16 cellular contexts compared by ENCODE assay signal in the genomic region with DNA sequence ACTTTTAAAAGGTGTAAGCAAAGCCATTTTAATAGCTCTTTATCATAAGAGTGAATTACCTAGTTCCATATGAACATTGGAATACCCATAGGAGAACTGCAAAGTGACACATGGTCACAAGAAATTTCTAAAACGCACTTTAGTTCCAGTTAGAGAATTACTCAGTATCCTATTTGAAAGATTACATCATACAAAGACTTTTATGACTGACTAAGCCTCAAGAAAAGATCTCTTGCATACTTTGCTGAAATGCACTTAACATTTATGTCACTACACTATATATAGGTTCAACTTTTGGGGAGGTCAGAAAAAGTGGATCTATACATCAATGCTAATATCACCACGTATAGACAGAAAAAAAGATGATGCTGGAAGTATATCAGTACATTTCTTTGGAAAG. TPM values are rescaled to one million over a fixed set of nuclear protein-coding genes. Genes with fewer than 3 reads are reported as not detected.
DNase-seq lines count a peak whose midpoint lies in the region; ATAC-seq, FAIRE-seq and TF ChIP-seq lines count a peak whose summit lies in the region.
"Had no signal": no experiment of that assay in that cellular context is flagged by ENCODE, and none has a peak within 500 bp of the region (broad histone marks: within the 10 kb centered on the region; RNA-seq: fewer than 3 reads in every experiment).

No MANE protein-coding gene starts in this region.

- H3K9me3 ChIP-seq in A673 (ENCODE audit: low read depth, low read length, poor library complexity, severe bottlenecking) (no peaks in the 10 kb centered on the region), HepG2 (ENCODE audit: low read length) (no peaks in the 10 kb centered on the region), esophagus squamous epithelium (no peaks in the 10 kb centered on the region), colonic mucosa (no peaks in the 10 kb centered on the region)
- H3K9me3 ChIP-seq: ascending aorta, spleen had no signal

- H3K27ac Mint-ChIP-seq in HFFc6 (peak overlapping the region; percentile 43; the same call in 1 of the 2 replicates), brain (peak overlapping the region in 3 of 5 experiments; percentile 42 to 93 (median 67))
- H3K27ac Mint-ChIP-seq in activated CD4-positive, alpha-beta T cell treated with anti-CD3 and anti-CD28 coated beads, Interleukin-2, amount 10 ng/mL, durations not matched to agents 7 days and 5 days: no peak overlapping the region
- H3K27ac Mint-ChIP-seq: CD4-positive, CD25-positive, alpha-beta regulatory T cell had no signal

- TF ChIP-seq POLR2A in HepG2 (IDR thresholded peaks at IDR 0.05; ENCODE audit: insufficient read depth in 1 of 2, low read depth in 2 of 2, low read length in 2 of 2): no peak
- no peak for TF ChIP-seq POLR2A in esophagus squamous epithelium (IDR thresholded peaks at IDR 0.05)

- ATAC-seq in HepG2 (no peak), GM21526 (IDR thresholded peaks at IDR 0.05; ENCODE audit: low FRiP score, unreplicated experiment) (no peak)

- no peak for TF ChIP-seq CTCF in A673 (conservative IDR thresholded peaks at IDR 0.05; ENCODE audit: low read depth, low read length)
- no peak for TF ChIP-seq CTCF in HFFc6 (IDR thresholded peaks at IDR 0.05)
- no peak for TF ChIP-seq CTCF in brain (conservative IDR thresholded peaks at IDR 0.05)
- TF ChIP-seq CTCF in HepG2 (CRISPR knock-in tag; IDR thresholded peaks at IDR 0.05): no peak
- TF ChIP-seq CTCF in esophagus squamous epithelium (IDR thresholded peaks at IDR 0.05): no peak
- TF ChIP-seq CTCF in colonic mucosa (IDR thresholded peaks at IDR 0.05): no peak

- H3K27ac ChIP-seq in A673 (ENCODE audit: low read depth, low read length, poor library complexity, severe bottlenecking) (no peak overlapping the region), HepG2 (ENCODE audit: extremely low read length, insufficient read depth, low read length) (no peak overlapping the region), esophagus squamous epithelium (no peak overlapping the region), colonic mucosa (no peak overlapping the region)
- H3K27ac ChIP-seq: ascending aorta, spleen had no signal

- H3K4me1 ChIP-seq in A673 (ENCODE audit: insufficient read depth, low read length, poor library complexity, severe bottlenecking) (peaks cover 6% of the 10 kb centered on the region), HepG2 (ENCODE audit: insufficient read depth, low read length) (no peaks in the 10 kb centered on the region), esophagus squamous epithelium (peaks cover 0 to 13% (median 0%) of the 10 kb centered on the region in 3 donors), colonic mucosa (no peaks in the 10 kb centered on the region)
- H3K4me1 ChIP-seq: ascending aorta had no signal

- intact Hi-C loops in A673 (cut with micrococcal nuclease; ENCODE audit: unreplicated experiment): loop anchor here (5.0 to 10.0 kb wide), 3 partner anchors 238 to 606 kb away; no protein-coding TSS in a partner anchor
- intact Hi-C loops in HepG2 (cut with micrococcal nuclease; ENCODE audit: unreplicated experiment): loop anchor here (5.0 kb wide), 1 partner anchor 606 kb away; no protein-coding TSS in a partner anchor
- intact Hi-C loops in esophagus squamous epithelium (cut with DNase I): no loop called here
- intact Hi-C loops in colonic mucosa (cut with DNase I): no loop called here

- in situ Hi-C loops in HepG2 (cut with HindIII; ENCODE audit: extremely low pct_ligation_motif_present, low pct_unique_long_range_greater_than_20kb): no loop called here

- no peak overlapping the region for H3K9ac ChIP-seq in HepG2 (ENCODE audit: insufficient read depth, low read depth, low read length)
- H3K9ac ChIP-seq in colonic mucosa (ENCODE audit: low read depth in 2 of 2, low read length in 2 of 2): no peak overlapping the region

- peaks cover 26% of the 10 kb centered on the region for H3K4me1 Mint-ChIP-seq in HFFc6 (ENCODE audit: low read depth)
- H3K4me1 Mint-ChIP-seq in brain: peaks cover 66% of the 10 kb centered on the region
- H3K4me1 Mint-ChIP-seq in activated CD4-positive, alpha-beta T cell treated with anti-CD3 and anti-CD28 coated beads, Interleukin-2, amount 10 ng/mL, durations not matched to agents 7 days and 5 days: peaks cover 3% of the 10 kb centered on the region
- H3K4me1 Mint-ChIP-seq: CD4-positive, CD25-positive, alpha-beta regulatory T cell had no signal

- no peaks in the 10 kb centered on the region for H3K36me3 Mint-ChIP-seq in HFFc6 (ENCODE audit: low read depth)
- peaks cover 17% of the 10 kb centered on the region for H3K36me3 Mint-ChIP-seq in brain
- no peaks in the 10 kb centered on the region for H3K36me3 Mint-ChIP-seq in activated CD4-positive, alpha-beta T cell treated with anti-CD3 and anti-CD28 coated beads, Interleukin-2, amount 10 ng/mL, durations not matched to agents 7 days and 5 days (ENCODE audit: low read depth)
- H3K36me3 Mint-ChIP-seq: CD4-positive, CD25-positive, alpha-beta regulatory T cell had no signal

- WGBS in HepG2 (ENCODE audit: low lambda C conversion rate): 0% methylated on average over 2 of the region's 2 CpGs
- 47 to 55% methylated on average over 2 of the region's 2 CpGs for WGBS in esophagus squamous epithelium, 2 donors

- H3K79me2 ChIP-seq in HepG2 (ENCODE audit: insufficient read depth, low read length): no peaks in the 10 kb centered on the region

- H3K4me3 ChIP-seq in A673 (ENCODE audit: low read depth, low read length, poor library complexity, severe bottlenecking) (no peak overlapping the region), HepG2 (replicated peaks in 1 of 3; ENCODE audit: insufficient read depth in 1 of 3, low read depth in 2 of 3, low read length in 3 of 3) (no peak overlapping the region), esophagus squamous epithelium (no peak overlapping the region), colonic mucosa (no peak overlapping the region)
- H3K4me3 ChIP-seq: spleen had no signal

- BruUV-seq in A673 (replicated peaks; lab: Mats Ljungman, UMichigan) (no TSS peak), HepG2 (replicated peaks; lab: Mats Ljungman, UMichigan) (no TSS peak)

- no peak overlapping the region for H3K4me2 ChIP-seq in HepG2 (ENCODE audit: low read depth, low read length)

- no peaks in the 10 kb centered on the region for H3K36me3 ChIP-seq in A673 (ENCODE audit: insufficient read depth, low read length, poor library complexity, severe bottlenecking)
- H3K36me3 ChIP-seq in HepG2 (replicated peaks in 1 of 2; ENCODE audit: control insufficient read depth in 1 of 2, insufficient read depth in 2 of 2, low read length in 2 of 2): no peaks in the 10 kb centered on the region
- H3K36me3 ChIP-seq in esophagus squamous epithelium: no peaks in the 10 kb centered on the region
- H3K36me3 ChIP-seq in colonic mucosa: no peaks in the 10 kb centered on the region
- H3K36me3 ChIP-seq: ascending aorta, spleen had no signal

- FAIRE-seq in HepG2 (lab: Jason Lieb, UNC): no peak

- TF ChIP-seq EP300 in HepG2 (IDR thresholded peaks at IDR 0.05; ENCODE audit: low read depth in 2 of 2, low read length in 2 of 2) (no peak), HepG2 (CRISPR knock-in tag; IDR thresholded peaks at IDR 0.05; ENCODE audit: borderline replicate concordance) (no peak)

- POLR2A ChIA-PET in A673 (lab: Charles Lee; ENCODE audit: low non-redundant PET) (no interaction called here), HepG2 (lab: Yijun Ruan, JAX) (no interaction called here)
- POLR2A ChIA-PET in activated CD4-positive, alpha-beta T cell treated with anti-CD3 and anti-CD28 coated beads, Interleukin-2, amount 10 ng/mL, durations not matched to agents 7 days and 5 days (lab: Charles Lee): no interaction called here

- DNase-seq in A673 (ENCODE audit: low spot score) (peak; percentile 11), HFFc6 (peak; percentile 21), HepG2 (ENCODE audit: low spot score) (no peak), esophagus squamous epithelium (lab: John Stamatoyannopoulos, UW) (no peak), colonic mucosa (no peak)
- no peak for DNase-seq in activated CD4-positive, alpha-beta T cell treated with anti-CD3 and anti-CD28 coated beads, Interleukin-2, amount 10 ng/mL, durations not matched to agents 7 days and 5 days
- DNase-seq: activated CD8-positive, alpha-beta memory T cell treated with anti-CD3 and anti-CD28 coated beads, Interleukin-2, amount 50 U/mL, for 4 hours; CD4-positive, CD25-positive, alpha-beta regulatory T cell; midbrain; MM.1S; spleen; stimulated activated CD8-positive, alpha-beta memory T cell treated with anti-CD3 and anti-CD28 coated beads, Interleukin-4, amount 100 ng/mL, for 48 hours; T-helper 9 cell had no signal

- no peaks in the 10 kb centered on the region for H3K9me3 Mint-ChIP-seq in HFFc6
- H3K9me3 Mint-ChIP-seq in brain: no peaks in the 10 kb centered on the region
- H3K9me3 Mint-ChIP-seq in activated CD4-positive, alpha-beta T cell treated with anti-CD3 and anti-CD28 coated beads, Interleukin-2, amount 10 ng/mL, durations not matched to agents 7 days and 5 days: no peaks in the 10 kb centered on the region

- CTCF ChIA-PET in A673 (lab: Charles Lee): no interaction called here
- CTCF ChIA-PET in HepG2 (lab: Yijun Ruan, JAX; ENCODE audit: low intra/inter-chr PET ratio, low total read pairs): no interaction called here
- CTCF ChIA-PET in activated CD4-positive, alpha-beta T cell treated with anti-CD3 and anti-CD28 coated beads, Interleukin-2, amount 10 ng/mL, durations not matched to agents 7 days and 5 days (lab: Charles Lee): no interaction called here

- H3K27me3 Mint-ChIP-seq in HFFc6 (ENCODE audit: insufficient read depth) (no peaks in the 10 kb centered on the region), brain (no peaks in the 10 kb centered on the region)
- H3K27me3 Mint-ChIP-seq in activated CD4-positive, alpha-beta T cell treated with anti-CD3 and anti-CD28 coated beads, Interleukin-2, amount 10 ng/mL, durations not matched to agents 7 days and 5 days: peaks cover 10% of the 10 kb centered on the region
- H3K27me3 Mint-ChIP-seq: CD4-positive, CD25-positive, alpha-beta regulatory T cell had no signal

- no peaks in the 10 kb centered on the region for H4K20me1 ChIP-seq in HepG2 (ENCODE audit: insufficient read depth, low read length)

- H2AFZ ChIP-seq in HepG2 (ENCODE audit: low read length): no peak overlapping the region

- TF ChIP-seq RAD21 in HepG2 (CRISPR knock-in tag; IDR thresholded peaks at IDR 0.05): no peak

- H3K27me3 ChIP-seq in A673 (replicated peaks; ENCODE audit: insufficient read depth, low read depth, low read length, poor library complexity) (no peaks in the 10 kb centered on the region), HepG2 (ENCODE audit: control insufficient read depth in 1 of 2, insufficient read depth in 2 of 2, low read length in 2 of 2) (peaks cover 1 to 16% of the 10 kb centered on the region in 2 experiments; a peak in 2 of 5 replicates), esophagus squamous epithelium (peaks cover 0 to 24% (median 0%) of the 10 kb centered on the region in 4 donors), colonic mucosa (no peaks in the 10 kb centered on the region)
- H3K27me3 ChIP-seq: ascending aorta had no signal

- H3K4me3 Mint-ChIP-seq in HFFc6: no peak overlapping the region; the same call in 1 of the 2 replicates
- peak overlapping the region; percentile 77 to 82 (median 80) for H3K4me3 Mint-ChIP-seq in brain
- no peak overlapping the region for H3K4me3 Mint-ChIP-seq in activated CD4-positive, alpha-beta T cell treated with anti-CD3 and anti-CD28 coated beads, Interleukin-2, amount 10 ng/mL, durations not matched to agents 7 days and 5 days
- H3K4me3 Mint-ChIP-seq: CD4-positive, CD25-positive, alpha-beta regulatory T cell had no signal

RNA-seq across cellular contexts. Expression of gene PCDH9, which starts 7.1 kb away (rescaled TPM):
- total RNA-seq in A673 (2021): 5.8 TPM in 2 replicates
- total RNA-seq in HFFc6 (2021; fragmentation: NEBNext Ultra II Directional; extraction: Animal tissue kit (Norgen Biotek cat#: 25700)): 1 to 10 TPM; 2.0 to 6.7 (median 2.6) TPM
- polyA plus RNA-seq in brain (ENCODE audit: insufficient read depth, low read depth, low replicate concordance): 9.9 TPM
- 0.09 and 0.11 TPM in 2 replicates for total RNA-seq in HepG2 (2016; rRNA removed; fragmentation: Illumina TruSeq; extraction: Trizol)
- total RNA-seq in HepG2 (2016; cell fraction: cytosol; rRNA removed; fragmentation: Illumina TruSeq; extraction: Trizol; ENCODE audit: low read depth): 0.09 and 0.10 TPM in 2 replicates
- 0.04 and 0.11 TPM in 2 replicates for total RNA-seq in HepG2 (2016; cell fraction: insoluble cytoplasmic fraction; rRNA removed; fragmentation: Illumina TruSeq; extraction: Trizol)
- total RNA-seq in HepG2 (2016; cell fraction: membrane; rRNA removed; fragmentation: Illumina TruSeq; extraction: Trizol): 0.03 TPM in 2 replicates
- 0.19 and 0.31 TPM in 2 replicates for total RNA-seq in HepG2 (2016; cell fraction: nucleus; rRNA removed; fragmentation: Illumina TruSeq; extraction: Trizol)
- polyA plus RNA-seq in HepG2 (2011; rRNA removed): 0.01 TPM in 1 of 2 replicates, not detected in the other
- polyA plus RNA-seq in HepG2 (2011; cell fraction: cytosol; rRNA removed): 0.01 TPM in 1 of 2 replicates, not detected in the other
- polyA plus RNA-seq in HepG2 (2011; cell fraction: nucleus; rRNA removed): not detected in 2 replicates
- not detected in 2 replicates for polyA plus RNA-seq in HepG2 (2012)
- under 0.01 and 0.01 TPM in 2 replicates for polyA plus RNA-seq in HepG2 (2016; cell fraction: cytosol; fragmentation: Illumina TruSeq; extraction: Trizol; ENCODE audit: low read depth)
- not detected in 2 replicates for polyA plus RNA-seq in HepG2 (2016; cell fraction: insoluble cytoplasmic fraction; fragmentation: Illumina TruSeq; extraction: Trizol; ENCODE audit: low read depth)
- not detected in 2 replicates for polyA plus RNA-seq in HepG2 (2016; cell fraction: membrane; fragmentation: Illumina TruSeq; extraction: Trizol; ENCODE audit: low read depth)
- 0.03 and 0.15 TPM in 2 replicates for polyA plus RNA-seq in HepG2 (2016; cell fraction: nucleus; fragmentation: Illumina TruSeq; extraction: Trizol; ENCODE audit: insufficient read depth, low read depth)
- 4.1 TPM in 1 of 2 replicates, not detected in the other for polyA minus RNA-seq in HepG2 (2011; rRNA and poly(A)+ RNA removed; ENCODE audit: low replicate concordance)
- polyA minus RNA-seq in HepG2 (2011; cell fraction: cytosol; rRNA and poly(A)+ RNA removed): not detected in 2 replicates
- polyA minus RNA-seq in HepG2 (2011; cell fraction: nucleus; rRNA and poly(A)+ RNA removed): under 0.01 and 0.12 TPM in 2 replicates
- 1 to 10 TPM in 1 of 4 donors, under 1 TPM in 3; 0.04 to 1.9 (median 0.45) TPM for total RNA-seq in esophagus squamous epithelium
- 1 to 10 TPM in 1 of 2 donors, under 1 TPM in 1; 0.44 to 1.0 TPM for total RNA-seq in colonic mucosa
- under 1 TPM; 0.25 to 0.30 TPM for total RNA-seq in activated CD4-positive, alpha-beta T cell treated with anti-CD3 and anti-CD28 coated beads, Interleukin-2, amount 10 ng/mL, durations not matched to agents 7 days and 5 days

Comparison
In these comparisons a context has a peak if more than half of its experiments do, and no peak if none do; other contexts are left out.
1. DNase-seq: peak in A673 (single experiment) and HFFc6 (single experiment); none in HepG2 (single experiment), esophagus squamous epithelium (single experiment), colonic mucosa (single experiment) and activated CD4-positive, alpha-beta T cell treated with anti-CD3 and anti-CD28 coated beads, Interleukin-2, amount 10 ng/mL, durations not matched to agents 7 days and 5 days (single experiment).
2. H3K4me3 Mint-ChIP-seq: peak in brain (5 of 5); none in HFFc6 (single experiment) and activated CD4-positive, alpha-beta T cell treated with anti-CD3 and anti-CD28 coated beads, Interleukin-2, amount 10 ng/mL, durations not matched to agents 7 days and 5 days (single experiment).
3. intact Hi-C loops: an anchor here in A673 (5.0 to 10.0 kb wide) and HepG2 (5.0 kb wide); none called in esophagus squamous epithelium and colonic mucosa.